8 cellular contexts compared by ENCODE assay signal in genomic region chr17:17151962-17152361, GRCh38. TPM values are rescaled to one million over a fixed set of nuclear protein-coding genes. Genes with fewer than 3 reads are reported as not detected.
DNase-seq lines count a peak whose midpoint lies in the region; ATAC-seq, FAIRE-seq and TF ChIP-seq lines count a peak whose summit lies in the region.

No MANE protein-coding gene starts in this region.

- POLR2A ChIA-PET in A549 (lab: Yijun Ruan, JAX) (no interaction called here), IMR-90 (lab: Charles Lee; ENCODE audit: unreplicated experiment) (no interaction called here)

- ATAC-seq in A549 = peak; percentile 89 to 91
- peak; percentile 85 for ATAC-seq in IMR-90 (ENCODE audit: low read depth)
- no peak for ATAC-seq in GM21390 (IDR thresholded peaks at IDR 0.05; ENCODE audit: unreplicated experiment)
- no peak for ATAC-seq in GM18870 (IDR thresholded peaks at IDR 0.05; ENCODE audit: unreplicated experiment)
- no peak for ATAC-seq in HG02973 (IDR thresholded peaks at IDR 0.05; ENCODE audit: unreplicated experiment)

- peaks cover 21 to 72% of the 10 kb centered on the region in 2 experiments for H3K79me1 ChIP-seq in IMR-90 (ENCODE audit: low read depth in 1 of 2, low read length in 2 of 2)

- TF ChIP-seq CTCF in A549 (IDR thresholded peaks at IDR 0.05) (no peak), IMR-90 (conservative IDR thresholded peaks at IDR 0.05; ENCODE audit: low read depth, low read length) (no peak), ascending aorta (IDR thresholded peaks at IDR 0.05) (no peak)

- peak overlapping the region; percentile 83 for H3K4ac ChIP-seq in IMR-90 (ENCODE audit: low read depth, low read length)

- H2BK5ac ChIP-seq in IMR-90 (ENCODE audit: low read depth, low read length, poor library complexity, severe bottlenecking) = peak overlapping the region; percentile 91

- peak overlapping the region; percentile 24 to 73; a peak in 2 of 4 replicates for H4K8ac ChIP-seq in IMR-90 (ENCODE audit: low read depth in 2 of 2, low read length in 2 of 2)

- H3K4me2 ChIP-seq in A549 (peak overlapping the region; percentile 76), IMR-90 (ENCODE audit: low read depth, low read length) (peak overlapping the region; percentile 25)

- H4K20me1 ChIP-seq in IMR-90 (ENCODE audit: insufficient read depth, low read length) = peaks cover 33% of the 10 kb centered on the region

- whole genome bisulfite sequencing in A549 (ENCODE audit: missing lambda C conversion rate) = 9% methylated on average over 7 of the region's 8 CpGs
- WGBS in IMR-90 (ENCODE audit: extremely low coverage in 2 of 2, insufficient read length in 1 of 2), 2 experiments = no CpG with 5 or more reads among the region's 8 CpGs

- 0 out of 2 replicates have a peak overlapping the region, but pooled peaks have one; percentile 0 for H3K9ac ChIP-seq in IMR-90 (ENCODE audit: low read depth, low read length)

- H3K4me1 ChIP-seq in A549 = peaks cover 71% of the 10 kb centered on the region
- peaks cover 28% of the 10 kb centered on the region for H3K4me1 ChIP-seq in IMR-90 (ENCODE audit: control insufficient read depth, insufficient read depth, low read length)
- H3K4me1 ChIP-seq in ascending aorta = peaks cover 15% of the 10 kb centered on the region in 2 donors

- peaks cover 1 to 3% (median 2%) of the 10 kb centered on the region in 3 donors for H3K27me3 Mint-ChIP-seq in immature natural killer cell (ENCODE audit: low read depth in 3 of 3)

- peaks cover 20 to 27% (median 21%) of the 10 kb centered on the region in 3 donors for H3K36me3 Mint-ChIP-seq in immature natural killer cell

- CTCF ChIA-PET in A549 (lab: Yijun Ruan, JAX) = interaction anchor here (0.9 to 10.9 kb wide), 8 partner anchors 8 to 151 kb away, joined by 3 to 112 read pairs (median 4); no protein-coding TSS in a partner anchor
- CTCF ChIA-PET in IMR-90 (lab: Yijun Ruan, JAX) = interaction anchor here (0.6 kb wide), 1 partner anchor 115 kb away, joined by 3 read pairs; no protein-coding TSS in a partner anchor

- H3K9me3 ChIP-seq in A549 (no peaks in the 10 kb centered on the region), IMR-90 (ENCODE audit: control insufficient read depth, insufficient read depth, low read length) (no peaks in the 10 kb centered on the region), ascending aorta (no peaks in the 10 kb centered on the region)

- TF ChIP-seq RAD21 in A549 (conservative IDR thresholded peaks at IDR 0.05 in 1 of 2, IDR thresholded peaks at IDR 0.05 in 1 of 2) (peak in 1 of 2 experiments; percentile 21; a peak in 1 of 5 replicates), IMR-90 (IDR thresholded peaks at IDR 0.05; ENCODE audit: low read length) (no peak)

- H3K9me3 Mint-ChIP-seq in immature natural killer cell = no peaks in the 10 kb centered on the region

- peak overlapping the region; percentile 73 for H2BK20ac ChIP-seq in IMR-90 (ENCODE audit: low read depth, low read length)

- no peak; a peak in 1 of 5 replicates for TF ChIP-seq EP300 in A549 (IDR thresholded peaks at IDR 0.05)

- peak overlapping the region; percentile 63; the same call in 2 of the 3 replicates for H2BK15ac ChIP-seq in IMR-90 (ENCODE audit: low read depth, low read length)

- H3K27me3 ChIP-seq in IMR-90 (ENCODE audit: control insufficient read depth, insufficient read depth, low read length) = no peaks in the 10 kb centered on the region
- no peaks in the 10 kb centered on the region for H3K27me3 ChIP-seq in ascending aorta

- no peak for TF ChIP-seq POLR2A in A549 (IDR thresholded peaks at IDR 0.05; ENCODE audit: low read length)
- no peak for TF ChIP-seq POLR2A in IMR-90 (IDR thresholded peaks at IDR 0.05; ENCODE audit: low read depth, low read length)

- peak overlapping the region; percentile 71 for H2AK5ac ChIP-seq in IMR-90 (ENCODE audit: low read depth, low read length)

- H2BK120ac ChIP-seq in IMR-90 (ENCODE audit: low read depth, low read length) = peak overlapping the region; percentile 78

- peak overlapping the region; percentile 41; the same call in 1 of the 2 replicates for H3K56ac ChIP-seq in IMR-90 (ENCODE audit: extremely low read depth, insufficient read depth, low read length)

- intact Hi-C loops in IMR-90 (cut with micrococcal nuclease) (loop anchor here (5.0 kb wide), 1 partner anchor 110 kb away; the partner anchor contains the start of gene MPRIP), ascending aorta (cut with DNase I) (loop anchor here (2.0 kb wide), 3 partner anchors 55 to 151 kb away; partner anchors contain the start of genes FLCN and PLD6)

- in situ Hi-C loops in IMR-90 (cut with MboI; ENCODE audit: low sequenced_read_pairs) = no loop called here

- peaks cover 14 to 20% of the 10 kb centered on the region in 2 donors for H3K4me1 Mint-ChIP-seq in immature natural killer cell

- H4K91ac ChIP-seq in IMR-90 (ENCODE audit: insufficient read depth, low read depth, low read length) = peak overlapping the region; percentile 74

- H3K4me3 Mint-ChIP-seq in immature natural killer cell = no peak overlapping the region

- peak; percentile 86 for FAIRE-seq in A549 (lab: Jason Lieb, UNC)

- H4K5ac ChIP-seq in IMR-90 (ENCODE audit: low read depth, low read length) = peak overlapping the region; percentile 16

- peak overlapping the region; percentile 30 to 75 (median 49) for H3K27ac Mint-ChIP-seq in immature natural killer cell

- peak overlapping the region; percentile 56 for H3K18ac ChIP-seq in IMR-90 (ENCODE audit: low read depth, low read length)

- H3K27ac ChIP-seq in A549 (peak overlapping the region; percentile 72 to 88), IMR-90 (ENCODE audit: insufficient read depth, low read length) (peak overlapping the region; percentile 60), ascending aorta (peak overlapping the region; percentile 79 to 91)

- peak overlapping the region; percentile 82 for H3K23ac ChIP-seq in IMR-90 (ENCODE audit: low read depth, low read length)

- dilution Hi-C loops in IMR-90 (cut with HindIII; ENCODE audit: low sequenced_read_pairs, unreplicated experiment) = no loop called here

- H3K14ac ChIP-seq in IMR-90 (replicated peaks; ENCODE audit: low read depth, low read length) = peak overlapping the region; percentile 79

- peaks cover 36% of the 10 kb centered on the region for H3K9me1 ChIP-seq in IMR-90 (ENCODE audit: insufficient read depth, low read length)

- peak overlapping the region; percentile 24 for H2AFZ ChIP-seq in IMR-90 (replicated peaks; ENCODE audit: low read length, poor library complexity)

- DNase-seq in A549 (ENCODE audit: low read depth in 1 of 2, low spot score in 1 of 2) (peak; percentile 81 to 85), IMR-90 (peak; percentile 96), ascending aorta (ENCODE audit: low spot score in 2 of 2) (peak; percentile 81 to 97), immature natural killer cell (no peak)
- peak; percentile 24 for DNase-seq in stimulated activated CD4-positive, alpha-beta T cell treated with anti-CD3 and anti-CD28 coated beads, Interleukin-4, amount 100 ng/mL, for 24 hours

- peaks cover 64% of the 10 kb centered on the region for H3K36me3 ChIP-seq in IMR-90 (ENCODE audit: control insufficient read depth, insufficient read depth, low read length)
- H3K36me3 ChIP-seq in ascending aorta = peaks cover 43 to 75% of the 10 kb centered on the region in 2 donors

- H3K4me3 ChIP-seq in A549 (peak overlapping the region; percentile 16; the same call in 1 of the 3 replicates), IMR-90 (ENCODE audit: insufficient read depth, low read depth, low read length) (no peak overlapping the region), ascending aorta (no peak overlapping the region)

- BruUV-seq in IMR-90 (replicated peaks; lab: Mats Ljungman, UMichigan) = no TSS peak

- H2AK9ac ChIP-seq in IMR-90 (replicated peaks; ENCODE audit: low read depth, low read length, poor library complexity) = peak overlapping the region; percentile 93

TF ChIP-seq in A549, 52 proteins besides CTCF, POLR2A, EP300 and RAD21 (continues in another document):
- TF ChIP-seq BCL3 (IDR thresholded peaks at IDR 0.05) (0 out of 3 replicates have a peak, but pooled peaks have one; percentile 3), JUN (IDR thresholded peaks at IDR 0.05) (peak in 1 of 2 experiments; percentile 59; a peak in 2 of 5 replicates), FOSL2 (IDR thresholded peaks at IDR 0.05) (no peak), FOSL2 (CRISPR knock-in tag; IDR thresholded peaks at IDR 0.05) (peak; percentile 64)

TF ChIP-seq in IMR-90, 13 proteins besides CTCF, POLR2A, EP300 and RAD21 (continues in another document):
- TF ChIP-seq FOS (IDR thresholded peaks at IDR 0.05; ENCODE audit: low read depth, low read length) (peak; percentile 88), CHD1 (IDR thresholded peaks at IDR 0.05; ENCODE audit: low read depth, low read length) (no peak), MAFK (IDR thresholded peaks at IDR 0.05; ENCODE audit: low read depth, low read length) (peak; percentile 18; the same call in 1 of the 2 replicates), ELK1 (IDR thresholded peaks at IDR 0.05; ENCODE audit: borderline replicate concordance, low read depth, low read length) (no peak), MXI1 (IDR thresholded peaks at IDR 0.05; ENCODE audit: borderline replicate concordance, low read depth, low read length) (peak; percentile 84; the same call in 1 of the 2 replicates), MAZ (IDR thresholded peaks at IDR 0.05; ENCODE audit: borderline replicate concordance, low read depth, low read length) (peak; percentile 51; the same call in 1 of the 2 replicates)

RNA-seq across cellular contexts. Expression of gene PLD6, which starts 54.2 kb away (rescaled TPM):
- 5.4 and 5.7 TPM in 2 replicates for polyA plus RNA-seq in A549 (2011; rRNA removed)
- 5.7 and 7.7 TPM in 2 replicates for polyA plus RNA-seq in A549 (2012; cell fraction: cytosol; rRNA removed)
- polyA plus RNA-seq in A549 (2012; cell fraction: nucleus; rRNA removed) = 6.5 and 9.7 TPM in 2 replicates
- 5.6 to 6.6 TPM (median 5.6 TPM) in 3 replicates for polyA plus RNA-seq in A549 (2017; fragmentation: RNase III; extraction: RNeasy Plus Mini Kit Qiagen cat#74134 plus additional on column Dnase treatment)
- 4.5 and 5.1 TPM in 2 replicates for polyA minus RNA-seq in A549 (2011; rRNA and poly(A)+ RNA removed)
- total RNA-seq in IMR-90 (2012; rRNA removed) = 1.1 TPM in 2 replicates
- 0.98 and 1.5 TPM in 2 replicates for polyA plus RNA-seq in IMR-90 (2012; rRNA removed)
- 0.81 and 1.1 TPM in 2 replicates for polyA plus RNA-seq in IMR-90 (2012; cell fraction: cytosol; rRNA removed)
- polyA plus RNA-seq in IMR-90 (2012; cell fraction: nucleus; rRNA removed; ENCODE audit: low replicate concordance) = 1.8 and 3.3 TPM in 2 replicates
- 0.32 TPM for total RNA-seq in ascending aorta
- polyA plus RNA-seq in immature natural killer cell = 1 to 10 TPM in 2 of 3 donors, under 1 TPM in 1; 0.41 to 2.5 (median 1.4) TPM

Comparison
In these comparisons a context has a peak if more than half of its experiments do, and no peak if none do; other contexts are left out.
1. ATAC-seq: peak in A549 (2 of 2) and IMR-90 (single experiment); none in GM21390 (single experiment), GM18870 (single experiment) and HG02973 (single experiment).
2. DNase-seq: peak in A549 (2 of 2), IMR-90 (single experiment), ascending aorta (2 of 2) and stimulated activated CD4-positive, alpha-beta T cell treated with anti-CD3 and anti-CD28 coated beads, Interleukin-4, amount 100 ng/mL, for 24 hours (single experiment); none in immature natural killer cell (0 of 3).
3. Peak in every context shown above with its lines, with median percentiles within 50 percentile points of each other: H3K27ac ChIP-seq.